11 cellular contexts compared by ENCODE assay signal in the genomic region with DNA sequence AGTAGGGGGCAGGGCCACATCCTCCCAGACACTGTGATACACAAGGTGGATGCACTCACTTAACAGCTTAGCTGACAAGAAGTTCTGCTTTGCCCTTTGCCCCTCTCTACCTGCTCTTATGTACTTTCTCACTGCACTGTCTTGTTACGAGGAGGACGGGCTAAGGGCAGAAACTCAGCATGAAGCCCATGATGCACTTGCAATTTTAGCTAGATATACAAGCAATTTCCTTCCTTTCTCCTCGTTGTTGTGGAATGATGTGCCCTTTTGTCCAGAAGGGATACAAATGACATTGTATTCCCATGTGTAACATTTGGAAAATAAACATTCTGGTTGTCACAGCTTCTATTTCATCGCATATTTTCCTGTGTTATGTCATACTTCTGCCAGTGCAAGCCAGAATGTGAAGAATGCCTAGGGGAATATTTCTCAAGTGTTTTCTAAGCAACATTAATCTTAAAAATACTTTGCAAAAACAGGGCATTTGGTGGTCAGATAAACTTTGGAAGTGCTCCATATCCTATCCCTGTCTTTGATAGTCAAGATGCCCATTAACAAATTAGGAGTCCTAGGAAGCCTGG. TPM values are rescaled to one million over a fixed set of nuclear protein-coding genes. Genes with fewer than 3 reads are reported as not detected.
A peak's percentile ranks its signal among the peaks of the same experiment; 100 is the strongest.
DNase-seq lines count a peak whose midpoint lies in the region; ATAC-seq, FAIRE-seq and TF ChIP-seq lines count a peak whose summit lies in the region.
"Had no signal": no experiment of that assay in that cellular context is flagged by ENCODE, and none has a peak within 500 bp of the region (broad histone marks: within the 10 kb centered on the region; RNA-seq: fewer than 3 reads in every experiment).

No MANE protein-coding gene starts in this region.

- no peak overlapping the region for H3K4me3 Mint-ChIP-seq in activated T-helper 1 cell treated with anti-CD3 and anti-CD28 coated beads, Interleukin-12 subunit alpha, Interleukin-12 subunit beta, Interleukin-2, Interleukin-4 antibody, amounts not matched to agents 30 ng/mL and 10 ng/mL and 1 ng/mL, durations not matched to agents 14 hours and 24 hours and 36 hours

- TF ChIP-seq EP300 in HepG2 (IDR thresholded peaks at IDR 0.05; ENCODE audit: low read depth in 2 of 2, low read length in 2 of 2) = no peak
- no peak for TF ChIP-seq EP300 in HepG2 (CRISPR knock-in tag; IDR thresholded peaks at IDR 0.05; ENCODE audit: borderline replicate concordance)
- TF ChIP-seq EP300 in transverse colon (IDR thresholded peaks at IDR 0.05; ENCODE audit: low read depth) = no peak

- no peaks in the 10 kb centered on the region for H3K9me3 Mint-ChIP-seq in activated T-helper 1 cell treated with anti-CD3 and anti-CD28 coated beads, Interleukin-12 subunit alpha, Interleukin-12 subunit beta, Interleukin-2, Interleukin-4 antibody, amounts not matched to agents 30 ng/mL and 10 ng/mL and 1 ng/mL, durations not matched to agents 14 hours and 24 hours and 36 hours

- H3K27me3 Mint-ChIP-seq in activated T-helper 1 cell treated with anti-CD3 and anti-CD28 coated beads, Interleukin-12 subunit alpha, Interleukin-12 subunit beta, Interleukin-2, Interleukin-4 antibody, amounts not matched to agents 30 ng/mL and 10 ng/mL and 1 ng/mL, durations not matched to agents 14 hours and 24 hours and 36 hours (ENCODE audit: insufficient read depth) = no peaks in the 10 kb centered on the region

- H4K20me1 ChIP-seq in HepG2 (ENCODE audit: insufficient read depth, low read length) = no peaks in the 10 kb centered on the region

- H3K36me3 ChIP-seq in HepG2 (replicated peaks in 1 of 2; ENCODE audit: control insufficient read depth in 1 of 2, insufficient read depth in 2 of 2, low read length in 2 of 2) (no peaks in the 10 kb centered on the region; a peak in 1 of 5 replicates), transverse colon (no peaks in the 10 kb centered on the region)

- no peak overlapping the region for H3K27ac Mint-ChIP-seq in activated T-helper 1 cell treated with anti-CD3 and anti-CD28 coated beads, Interleukin-12 subunit alpha, Interleukin-12 subunit beta, Interleukin-2, Interleukin-4 antibody, amounts not matched to agents 30 ng/mL and 10 ng/mL and 1 ng/mL, durations not matched to agents 14 hours and 24 hours and 36 hours

- peak overlapping the region; percentile 57 for H3K9ac ChIP-seq in HepG2 (ENCODE audit: insufficient read depth, low read depth, low read length)

- H3K27me3 ChIP-seq in HepG2 (ENCODE audit: control insufficient read depth in 1 of 2, insufficient read depth in 2 of 2, low read length in 2 of 2) = no peaks in the 10 kb centered on the region
- H3K27me3 ChIP-seq in transverse colon = no peaks in the 10 kb centered on the region

- in situ Hi-C loops in HepG2 (cut with HindIII; ENCODE audit: extremely low pct_ligation_motif_present, low pct_unique_long_range_greater_than_20kb) (loop anchor here (5.0 kb wide), 1 partner anchor 46 kb away; a partner anchor contains a TSS), transverse colon (cut with MboI; ENCODE audit: low pct_ligation_motif_present in 1 of 4, low pct_unique_long_range_greater_than_20kb in 1 of 4, low sequenced_read_pairs in 3 of 4) (no loop called here)

- intact Hi-C loops in HepG2 (cut with micrococcal nuclease; ENCODE audit: unreplicated experiment) = no loop called here
- intact Hi-C loops in transverse colon (cut with DNase I; ENCODE audit: low total_unique reads) = no loop called here
- intact Hi-C loops in activated T-helper 1 cell treated with anti-CD3 and anti-CD28 coated beads, Interleukin-12 subunit alpha, Interleukin-12 subunit beta, Interleukin-2, Interleukin-4 antibody, amounts not matched to agents 30 ng/mL and 10 ng/mL and 1 ng/mL, durations not matched to agents 14 hours and 24 hours and 36 hours (cut with micrococcal nuclease) = no loop called here

- FAIRE-seq in HepG2 (lab: Jason Lieb, UNC) = peak; percentile 48

- no peak for TF ChIP-seq RAD21 in HepG2 (CRISPR knock-in tag; IDR thresholded peaks at IDR 0.05)

- H3K4me1 ChIP-seq in HepG2 (ENCODE audit: insufficient read depth, low read length) (peaks cover 62% of the 10 kb centered on the region), transverse colon (peaks cover 0 to 54% (median 27%) of the 10 kb centered on the region in 4 donors)

- no peak for TF ChIP-seq CTCF in HepG2 (CRISPR knock-in tag; IDR thresholded peaks at IDR 0.05)
- TF ChIP-seq CTCF in transverse colon (IDR thresholded peaks at IDR 0.05) = no peak

- TF ChIP-seq POLR2A in HepG2 (IDR thresholded peaks at IDR 0.05; ENCODE audit: insufficient read depth in 1 of 2, low read depth in 2 of 2, low read length in 2 of 2) = no peak
- TF ChIP-seq POLR2A in transverse colon (IDR thresholded peaks at IDR 0.05) = no peak

- peak; percentile 44; the same call in 2 of the 3 replicates for ATAC-seq in HepG2
- ATAC-seq in stimulated activated naive CD8-positive, alpha-beta T cell treated with anti-CD3 and anti-CD28 coated beads, Interleukin-15, Interleukin-2, amounts not matched to agents 100 U/mL and 50 U/mL, for 24 hours = no peak

- no TSS peak for BruUV-seq in HepG2 (replicated peaks; lab: Mats Ljungman, UMichigan)

- no peak overlapping the region for H2AFZ ChIP-seq in HepG2 (ENCODE audit: low read length)

- no peaks in the 10 kb centered on the region for H3K4me1 Mint-ChIP-seq in activated T-helper 1 cell treated with anti-CD3 and anti-CD28 coated beads, Interleukin-12 subunit alpha, Interleukin-12 subunit beta, Interleukin-2, Interleukin-4 antibody, amounts not matched to agents 30 ng/mL and 10 ng/mL and 1 ng/mL, durations not matched to agents 14 hours and 24 hours and 36 hours (ENCODE audit: low read depth)

- H3K27ac ChIP-seq in HepG2 (ENCODE audit: extremely low read length, insufficient read depth, low read length) (peak overlapping the region; percentile 93), transverse colon (peak overlapping the region; percentile 65 to 79 (median 70))
- H3K27ac ChIP-seq: HL-60 had no signal

- CTCF ChIA-PET in HepG2 (lab: Yijun Ruan, JAX; ENCODE audit: low intra/inter-chr PET ratio, low total read pairs) = no interaction called here

- POLR2A ChIA-PET in HepG2 (lab: Yijun Ruan, JAX) = interaction anchor here (1.3 to 2.4 kb wide), 2 partner anchors 10 to 24 kb away, joined by 4 to 39 read pairs; no protein-coding TSS in a partner anchor

- H3K9me3 ChIP-seq in HepG2 (ENCODE audit: low read length) (no peaks in the 10 kb centered on the region), transverse colon (no peaks in the 10 kb centered on the region)

- H3K4me2 ChIP-seq in HepG2 (ENCODE audit: low read depth, low read length) = peak overlapping the region; percentile 60

- H3K79me2 ChIP-seq in HepG2 (ENCODE audit: insufficient read depth, low read length) = no peaks in the 10 kb centered on the region

- H3K36me3 Mint-ChIP-seq in activated T-helper 1 cell treated with anti-CD3 and anti-CD28 coated beads, Interleukin-12 subunit alpha, Interleukin-12 subunit beta, Interleukin-2, Interleukin-4 antibody, amounts not matched to agents 30 ng/mL and 10 ng/mL and 1 ng/mL, durations not matched to agents 14 hours and 24 hours and 36 hours (ENCODE audit: low read depth) = no peaks in the 10 kb centered on the region

- 0 out of 6 replicates have a peak overlapping the region, but pooled peaks of 1 of the 3 experiments have one; percentile 23 for H3K4me3 ChIP-seq in HepG2 (replicated peaks in 1 of 3; ENCODE audit: insufficient read depth in 1 of 3, low read depth in 2 of 3, low read length in 3 of 3)
- no peak overlapping the region for H3K4me3 ChIP-seq in transverse colon
- H3K4me3 ChIP-seq: skin epidermis had no signal

- DNase-seq in LoVo (ENCODE audit: low spot score) = peak; percentile 18
- DNase-seq in dermis microvascular lymphatic vessel endothelial cell (ENCODE audit: low read depth in 2 of 2) = peak; percentile 88 to 93
- peak; percentile 48 for DNase-seq in HepG2 (ENCODE audit: low spot score)
- DNase-seq in transverse colon = no peak
- no peak for DNase-seq in activated T-helper 1 cell treated with anti-CD3 and anti-CD28 coated beads, Interleukin-12 subunit alpha, Interleukin-12 subunit beta, Interleukin-2, Interleukin-4 antibody, amounts not matched to agents 30 ng/mL and 10 ng/mL and 1 ng/mL, durations not matched to agents 14 hours and 24 hours and 36 hours (ENCODE audit: low spot score)
- no peak for DNase-seq in NOMO-1 (lab: John Stamatoyannopoulos, UW; ENCODE audit: unreplicated experiment in 2 of 2)
- DNase-seq in SKM-1 (lab: John Stamatoyannopoulos, UW; ENCODE audit: unreplicated experiment) = no peak
- no peak for DNase-seq in stimulated activated naive CD8-positive, alpha-beta T cell treated with anti-CD3 and anti-CD28 coated beads, Interleukin-15, Interleukin-2, amounts not matched to agents 100 U/mL and 50 U/mL, for 24 hours
- DNase-seq: substantia nigra had no signal

- WGBS in HepG2 (ENCODE audit: low lambda C conversion rate) = 0% methylated on average over 4 of the region's 4 CpGs
- WGBS in transverse colon (ENCODE audit: low coverage in 1 of 2), 2 donors = 31% methylated on average over 4 of the region's 4 CpGs; no CpG with 5 or more reads in 1 of the 2 donors

RNA-seq across cellular contexts. Expression of a gene that starts 47.2 kb away (rescaled TPM):
- 129 and 139 TPM in 2 replicates for total RNA-seq in dermis microvascular lymphatic vessel endothelial cell
- total RNA-seq in HepG2 (2016; rRNA removed; fragmentation: Illumina TruSeq; extraction: Trizol) = 14.7 and 24.6 TPM in 2 replicates
- total RNA-seq in HepG2 (2016; cell fraction: cytosol; rRNA removed; fragmentation: Illumina TruSeq; extraction: Trizol; ENCODE audit: low read depth) = 1.9 and 2.1 TPM in 2 replicates
- 16.3 and 20.8 TPM in 2 replicates for total RNA-seq in HepG2 (2016; cell fraction: insoluble cytoplasmic fraction; rRNA removed; fragmentation: Illumina TruSeq; extraction: Trizol)
- 6.2 and 7.1 TPM in 2 replicates for total RNA-seq in HepG2 (2016; cell fraction: membrane; rRNA removed; fragmentation: Illumina TruSeq; extraction: Trizol)
- 5.8 and 6.5 TPM in 2 replicates for total RNA-seq in HepG2 (2016; cell fraction: nucleus; rRNA removed; fragmentation: Illumina TruSeq; extraction: Trizol)
- 11.2 and 13.4 TPM in 2 replicates for polyA plus RNA-seq in HepG2 (2011; rRNA removed)
- polyA plus RNA-seq in HepG2 (2011; cell fraction: cytosol; rRNA removed) = 8.4 and 13.2 TPM in 2 replicates
- 4.1 and 5.5 TPM in 2 replicates for polyA plus RNA-seq in HepG2 (2011; cell fraction: nucleus; rRNA removed)
- 25.4 and 60.6 TPM in 2 replicates for polyA plus RNA-seq in HepG2 (2012)
- 2.4 and 3.0 TPM in 2 replicates for polyA plus RNA-seq in HepG2 (2016; cell fraction: cytosol; fragmentation: Illumina TruSeq; extraction: Trizol; ENCODE audit: low read depth)
- polyA plus RNA-seq in HepG2 (2016; cell fraction: insoluble cytoplasmic fraction; fragmentation: Illumina TruSeq; extraction: Trizol; ENCODE audit: low read depth) = 17.5 and 18.6 TPM in 2 replicates
- polyA plus RNA-seq in HepG2 (2016; cell fraction: membrane; fragmentation: Illumina TruSeq; extraction: Trizol; ENCODE audit: low read depth) = 3.6 and 5.3 TPM in 2 replicates
- polyA plus RNA-seq in HepG2 (2016; cell fraction: nucleus; fragmentation: Illumina TruSeq; extraction: Trizol; ENCODE audit: insufficient read depth, low read depth) = 5.5 and 9.1 TPM in 2 replicates
- polyA minus RNA-seq in HepG2 (2011; rRNA and poly(A)+ RNA removed; ENCODE audit: low replicate concordance) = 0.61 and 15.8 TPM in 2 replicates
- 12.3 and 16.6 TPM in 2 replicates for polyA minus RNA-seq in HepG2 (2011; cell fraction: cytosol; rRNA and poly(A)+ RNA removed)
- 8.5 and 12.2 TPM in 2 replicates for polyA minus RNA-seq in HepG2 (2011; cell fraction: nucleus; rRNA and poly(A)+ RNA removed)
- total RNA-seq in transverse colon = 100 to 1,000 TPM; 104 to 425 (median 289) TPM
- 0.54 and 0.57 TPM in 2 replicates for total RNA-seq in activated T-helper 1 cell treated with anti-CD3 and anti-CD28 coated beads, Interleukin-12 subunit alpha, Interleukin-12 subunit beta, Interleukin-2, Interleukin-4 antibody, amounts not matched to agents 30 ng/mL and 10 ng/mL and 1 ng/mL, durations not matched to agents 14 hours and 24 hours and 36 hours

Comparison
In these comparisons a context has a peak if more than half of its experiments do, and no peak if none do; other contexts are left out.
1. DNase-seq: peak in LoVo (single experiment), dermis microvascular lymphatic vessel endothelial cell (2 of 2) and HepG2 (single experiment); none in transverse colon (single experiment), activated T-helper 1 cell treated with anti-CD3 and anti-CD28 coated beads, Interleukin-12 subunit alpha, Interleukin-12 subunit beta, Interleukin-2, Interleukin-4 antibody, amounts not matched to agents 30 ng/mL and 10 ng/mL and 1 ng/mL, durations not matched to agents 14 hours and 24 hours and 36 hours (single experiment), NOMO-1 (0 of 2), SKM-1 (single experiment) and stimulated activated naive CD8-positive, alpha-beta T cell treated with anti-CD3 and anti-CD28 coated beads, Interleukin-15, Interleukin-2, amounts not matched to agents 100 U/mL and 50 U/mL, for 24 hours (single experiment).